Comparison of ENCODE assay signal across 17 cellular contexts in genomic region chr18:38115201-38115600, GRCh38.
"Had no signal": no experiment of that assay in that cellular context is flagged by ENCODE, and none has a peak within 500 bp of the region (broad histone marks: within the 10 kb centered on the region; RNA-seq: fewer than 3 reads in every experiment).

No MANE protein-coding gene starts in this region.

- ATAC-seq: left cardiac atrium; mucosa of descending colon; stimulated activated naive B cell treated with anti-CD40 and anti-IgM and Interleukin-4, amounts not matched to agents 10 μg/mL and 1 μg/mL and 100 μg/mL, for 72 hours; WTC11 had no signal

- H3K27me3 Mint-ChIP-seq: activated naive CD8-positive, alpha-beta T cell treated with anti-CD3 and anti-CD28 coated beads for 36 hours; dendritic cell treated with granulocyte-macrophage colony-stimulating factor and Interleukin-4, amounts not matched to agents 40 ng/mL and 50 ng/mL, for 4 days; stimulated activated naive B cell treated with anti-CD40 and anti-IgM and Interleukin-4, amounts not matched to agents 10 μg/mL and 1 μg/mL and 100 μg/mL, for 72 hours had no signal

- H3K4me3 Mint-ChIP-seq: activated naive CD8-positive, alpha-beta T cell treated with anti-CD3 and anti-CD28 coated beads for 36 hours; dendritic cell treated with granulocyte-macrophage colony-stimulating factor and Interleukin-4, amounts not matched to agents 40 ng/mL and 50 ng/mL, for 4 days; stimulated activated naive B cell treated with anti-CD40 and anti-IgM and Interleukin-4, amounts not matched to agents 10 μg/mL and 1 μg/mL and 100 μg/mL, for 72 hours; WTC11 had no signal

- H3K36me3 Mint-ChIP-seq: activated naive CD8-positive, alpha-beta T cell treated with anti-CD3 and anti-CD28 coated beads for 36 hours; stimulated activated naive B cell treated with anti-CD40 and anti-IgM and Interleukin-4, amounts not matched to agents 10 μg/mL and 1 μg/mL and 100 μg/mL, for 72 hours; WTC11 had no signal

- H3K4me1 Mint-ChIP-seq: activated naive CD8-positive, alpha-beta T cell treated with anti-CD3 and anti-CD28 coated beads for 36 hours; stimulated activated naive B cell treated with anti-CD40 and anti-IgM and Interleukin-4, amounts not matched to agents 10 μg/mL and 1 μg/mL and 100 μg/mL, for 72 hours had no signal

- DNase-seq: activated naive CD4-positive, alpha-beta T cell treated with Interleukin-2 at 50 U/mL for 16 hours; activated naive CD8-positive, alpha-beta T cell treated with anti-CD3 and anti-CD28 coated beads for 36 hours; activated T-cell treated with anti-CD3 and anti-CD28 coated beads, Interleukin-2, amount 50 U/mL, for 1 hour; effector CD4-positive, alpha-beta T cell; left cardiac atrium; mesenchymal stem cell; mucosa of descending colon; nucleus accumbens; sigmoid colon; stimulated activated CD4-positive, alpha-beta T cell treated with anti-CD3 and anti-CD28 coated beads, Interleukin-2, amount 100 ng/mL, for 48 hours; stimulated activated CD8-positive, alpha-beta memory T cell treated with anti-CD3 and anti-CD28 coated beads, Interleukin-4, amount 100 ng/mL, for 48 hours; stimulated activated naive B cell treated with anti-CD40 and anti-IgM and Interleukin-4, amounts not matched to agents 10 μg/mL and 1 μg/mL and 100 μg/mL, for 72 hours; T-helper 1 cell; testis; trophoblast cell had no signal

- H3K27ac Mint-ChIP-seq: activated naive CD8-positive, alpha-beta T cell treated with anti-CD3 and anti-CD28 coated beads for 36 hours; dendritic cell treated with granulocyte-macrophage colony-stimulating factor and Interleukin-4, amounts not matched to agents 40 ng/mL and 50 ng/mL, for 4 days; stimulated activated naive B cell treated with anti-CD40 and anti-IgM and Interleukin-4, amounts not matched to agents 10 μg/mL and 1 μg/mL and 100 μg/mL, for 72 hours; WTC11 had no signal
